Comparison of ENCODE assay signal across 17 cellular contexts in the genomic region with DNA sequence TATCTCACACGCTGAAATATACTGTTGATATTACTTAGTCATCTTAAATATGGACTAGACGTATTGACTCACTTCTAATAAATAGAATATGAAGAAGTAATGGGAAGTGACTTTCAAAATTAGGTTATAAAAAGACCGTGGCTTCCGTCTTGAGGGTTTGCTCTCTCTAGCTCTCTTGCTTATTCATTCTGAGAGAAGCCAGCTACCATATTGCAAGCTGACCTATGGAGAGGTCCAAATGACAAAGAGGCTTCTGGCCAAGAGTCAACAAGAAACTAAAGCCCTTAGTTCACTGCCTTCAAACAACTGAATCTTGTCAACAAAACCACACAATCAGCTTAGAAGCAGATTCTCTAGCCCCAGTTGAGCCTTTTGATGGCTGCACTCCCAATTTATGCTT. TPM values are rescaled to one million over a fixed set of nuclear protein-coding genes. Genes with fewer than 3 reads are reported as not detected.
DNase-seq lines count a peak whose midpoint lies in the region; ATAC-seq and TF ChIP-seq lines count a peak whose summit lies in the region.
"Had no signal": no experiment of that assay in that cellular context is flagged by ENCODE, and none has a peak within 500 bp of the region (broad histone marks: within the 10 kb centered on the region; RNA-seq: fewer than 3 reads in every experiment).

No MANE protein-coding gene starts in this region.

- in situ Hi-C loops in GM13977 (cut with MboI; ENCODE audit: low pct_unique_long_range_greater_than_20kb, low sequenced_read_pairs, unreplicated experiment), result no loop called here

- ATAC-seq in GM19351 (IDR thresholded peaks at IDR 0.05; ENCODE audit: unreplicated experiment) (peak; percentile 90), HG02852 (IDR thresholded peaks at IDR 0.05; ENCODE audit: unreplicated experiment) (peak; percentile 93), HG03521 (IDR thresholded peaks at IDR 0.05; ENCODE audit: unreplicated experiment) (peak; percentile 50), left cardiac atrium (no peak)
- ATAC-seq in naive thymus-derived CD8-positive, alpha-beta T cell, result no peak
- ATAC-seq: lower lobe of right lung; natural killer cell treated with Interleukin-12 subunit alpha and Interleukin-12 subunit beta and Interleukin-15 and Interleukin-18, amount 100 ng/mL, for 72 hours had no signal

- H3K27me3 ChIP-seq in dorsolateral prefrontal cortex, result peaks cover 0 to 13% (median 0%) of the 10 kb centered on the region in 45 donors
- H3K27me3 ChIP-seq: upper lobe of left lung had no signal

- peaks cover 0 to 4% (median 0%) of the 10 kb centered on the region in 5 donors for H3K27me3 Mint-ChIP-seq in naive thymus-derived CD8-positive, alpha-beta T cell
- H3K27me3 Mint-ChIP-seq: brain had no signal

- H3K4me3 Mint-ChIP-seq in naive thymus-derived CD8-positive, alpha-beta T cell, result no peak overlapping the region
- H3K4me3 Mint-ChIP-seq: activated naive CD4-positive, alpha-beta T cell treated with anti-CD3 and anti-CD28 coated beads for 36 hours; brain; natural killer cell treated with Interleukin-12 subunit alpha and Interleukin-12 subunit beta and Interleukin-15 and Interleukin-18, amount 100 ng/mL, for 72 hours had no signal

- peaks cover 0 to 4% (median 0%) of the 10 kb centered on the region in 4 donors for H3K4me1 Mint-ChIP-seq in naive thymus-derived CD8-positive, alpha-beta T cell
- H3K4me1 Mint-ChIP-seq: brain had no signal

- intact Hi-C loops in left cardiac atrium (cut with DNase I), result no loop called here
- intact Hi-C loops in dorsolateral prefrontal cortex (cut with DNase I), result no loop called here

- H3K36me3 Mint-ChIP-seq in naive thymus-derived CD8-positive, alpha-beta T cell, result peaks cover 0 to 7% (median 0%) of the 10 kb centered on the region in 3 donors
- H3K36me3 Mint-ChIP-seq: brain; natural killer cell treated with Interleukin-12 subunit alpha and Interleukin-12 subunit beta and Interleukin-15 and Interleukin-18, amount 100 ng/mL, for 72 hours had no signal

- no peak overlapping the region for H3K4me3 ChIP-seq in dorsolateral prefrontal cortex
- H3K4me3 ChIP-seq: lower lobe of right lung, upper lobe of left lung had no signal

- peaks cover 0 to 5% (median 0%) of the 10 kb centered on the region in 9 donors for H3K9me3 Mint-ChIP-seq in naive thymus-derived CD8-positive, alpha-beta T cell
- H3K9me3 Mint-ChIP-seq: activated naive CD4-positive, alpha-beta T cell treated with anti-CD3 and anti-CD28 coated beads for 36 hours; natural killer cell treated with Interleukin-12 subunit alpha and Interleukin-12 subunit beta and Interleukin-15 and Interleukin-18, amount 100 ng/mL, for 72 hours had no signal

- DNase-seq in GM13977 (ENCODE audit: low spot score) (peak; percentile 29), left cardiac atrium (no peak), dorsolateral prefrontal cortex (no peak)
- DNase-seq in activated CD4-positive, alpha-beta T cell treated with anti-CD3 and anti-CD28 coated beads, Interleukin-2, amount 50 U/mL, for 48 hours, result no peak
- no peak for DNase-seq in naive thymus-derived CD8-positive, alpha-beta T cell
- DNase-seq: activated naive CD4-positive, alpha-beta T cell treated with anti-CD3 and anti-CD28 coated beads for 36 hours; effector CD8-positive, alpha-beta T cell; lower lobe of right lung; NCI-H1092; SK-N-SH; upper lobe of left lung had no signal

- no peak for TF ChIP-seq CTCF in GM13977 (IDR thresholded peaks at IDR 0.05; ENCODE audit: extremely low read depth, insufficient read depth, missing control alignments)
- TF ChIP-seq CTCF in dorsolateral prefrontal cortex (IDR thresholded peaks at IDR 0.05 in 54 of 56, conservative IDR thresholded peaks at IDR 0.05 in 2 of 56; ENCODE audit: low read depth in 1 of 56, partially characterized antibody in 56 of 56), result no peak

- no peak overlapping the region for H3K27ac ChIP-seq in dorsolateral prefrontal cortex
- H3K27ac ChIP-seq: lower lobe of right lung, upper lobe of left lung had no signal

- POLR2A ChIA-PET in naive thymus-derived CD8-positive, alpha-beta T cell (lab: Charles Lee), result no interaction called here

- no peak overlapping the region for H3K27ac Mint-ChIP-seq in naive thymus-derived CD8-positive, alpha-beta T cell
- H3K27ac Mint-ChIP-seq: activated naive CD4-positive, alpha-beta T cell treated with anti-CD3 and anti-CD28 coated beads for 36 hours; brain; natural killer cell treated with Interleukin-12 subunit alpha and Interleukin-12 subunit beta and Interleukin-15 and Interleukin-18, amount 100 ng/mL, for 72 hours had no signal

RNA-seq across cellular contexts. Expression of gene SLC9C1, which starts 46.1 kb away (rescaled TPM):
- total RNA-seq in left cardiac atrium (1 to 10 TPM in 1 of 2 donors, under 1 TPM in 1; 0.26 to 1.4 TPM), dorsolateral prefrontal cortex (1 to 10 TPM in 1 of 120 experiments, under 1 TPM in 11, not detected in 108; 0.12 to 1.4 (median 0.27) TPM)
- total RNA-seq in naive thymus-derived CD8-positive, alpha-beta T cell, result not detected
- polyA plus RNA-seq in naive thymus-derived CD8-positive, alpha-beta T cell, result not detected
- total RNA-seq: activated CD8-positive, alpha-beta memory T cell treated with anti-CD3 and anti-CD28 coated beads for 36 hours; activated naive CD4-positive, alpha-beta T cell treated with anti-CD3 and anti-CD28 coated beads for 36 hours; lower lobe of right lung; natural killer cell treated with Interleukin-12 subunit alpha and Interleukin-12 subunit beta and Interleukin-15 and Interleukin-18, amount 100 ng/mL, for 72 hours; upper lobe of left lung had no signal
- polyA plus RNA-seq: SK-N-SH had no signal

Comparison
In these comparisons a context has a peak if more than half of its experiments do, and no peak if none do; other contexts are left out.
1. ATAC-seq: peak in GM19351 (single experiment), HG02852 (single experiment) and HG03521 (single experiment); none in left cardiac atrium (0 of 2) and naive thymus-derived CD8-positive, alpha-beta T cell (0 of 2).